ENCODE assay signal across 13 cellular contexts in genomic region chr5:140298183-140298601, GRCh38. TPM values are rescaled to one million over a fixed set of nuclear protein-coding genes. Genes with fewer than 3 reads are reported as not detected.
DNase-seq lines count a peak whose midpoint lies in the region; ATAC-seq and TF ChIP-seq lines count a peak whose summit lies in the region.
"Had no signal": no experiment of that assay in that cellular context is flagged by ENCODE, and none has a peak within 500 bp of the region (broad histone marks: within the 10 kb centered on the region; RNA-seq: fewer than 3 reads in every experiment).

No MANE protein-coding gene starts in this region.

- no peak for TF ChIP-seq EP300 in stomach (IDR thresholded peaks at IDR 0.05)

- no peak overlapping the region for H3K4me3 ChIP-seq in stomach

- H3K9me3 Mint-ChIP-seq in activated CD4-positive, alpha-beta T cell treated with anti-CD3 and anti-CD28 coated beads for 36 hours (ENCODE audit: low read depth), result no peaks in the 10 kb centered on the region
- H3K9me3 Mint-ChIP-seq: activated T-cell treated with anti-CD3 and anti-CD28 coated beads, Interleukin-2, amount 50 U/mL, for 4 hours had no signal

- H3K4me1 Mint-ChIP-seq in activated CD4-positive, alpha-beta T cell treated with anti-CD3 and anti-CD28 coated beads for 36 hours, result peaks cover 61% of the 10 kb centered on the region
- H3K4me1 Mint-ChIP-seq in T-helper 17 cell, result peaks cover 40% of the 10 kb centered on the region

- intact Hi-C loops in activated CD4-positive, alpha-beta T cell treated with anti-CD3 and anti-CD28 coated beads for 36 hours (cut with DNase I, micrococcal nuclease), result loop anchor here in 1 of 2 experiments (1.0 kb wide), 1 partner anchor 47 kb away; no protein-coding TSS in a partner anchor
- intact Hi-C loops in stomach (cut with DNase I; ENCODE audit: low total_unique reads), result no loop called here

- ATAC-seq in activated CD4-positive, alpha-beta T cell treated with anti-CD3 and anti-CD28 coated beads for 36 hours, result peak; percentile 16
- no peak for ATAC-seq in T-helper 17 cell
- peak; percentile 45 for ATAC-seq in foreskin keratinocyte
- ATAC-seq in GM18867 (IDR thresholded peaks at IDR 0.05; ENCODE audit: unreplicated experiment), result no peak
- ATAC-seq: activated T-cell treated with anti-CD3 and anti-CD28 coated beads, Interleukin-2, amount 50 U/mL, for 4 hours; left colon had no signal

- no peaks in the 10 kb centered on the region for H3K27me3 ChIP-seq in foreskin keratinocyte
- no peaks in the 10 kb centered on the region for H3K27me3 ChIP-seq in stomach

- H3K4me3 Mint-ChIP-seq in activated CD4-positive, alpha-beta T cell treated with anti-CD3 and anti-CD28 coated beads for 36 hours, result no peak overlapping the region
- no peak overlapping the region for H3K4me3 Mint-ChIP-seq in T-helper 17 cell
- H3K4me3 Mint-ChIP-seq: activated T-cell treated with anti-CD3 and anti-CD28 coated beads, Interleukin-2, amount 50 U/mL, for 4 hours had no signal

- no peak for TF ChIP-seq CTCF in foreskin keratinocyte (conservative IDR thresholded peaks at IDR 0.05)
- TF ChIP-seq CTCF in stomach (IDR thresholded peaks at IDR 0.05), result no peak

- H3K27ac Mint-ChIP-seq in activated CD4-positive, alpha-beta T cell treated with anti-CD3 and anti-CD28 coated beads for 36 hours, result no peak overlapping the region
- H3K27ac Mint-ChIP-seq in T-helper 17 cell, result peak overlapping the region; percentile 1

- H3K36me3 Mint-ChIP-seq in activated CD4-positive, alpha-beta T cell treated with anti-CD3 and anti-CD28 coated beads for 36 hours (ENCODE audit: low read depth), result peaks cover 26% of the 10 kb centered on the region
- peaks cover 9% of the 10 kb centered on the region for H3K36me3 Mint-ChIP-seq in T-helper 17 cell (ENCODE audit: low read depth)

- POLR2A ChIA-PET in activated CD4-positive, alpha-beta T cell treated with anti-CD3 and anti-CD28 coated beads for 36 hours (lab: Charles Lee), result no interaction called here

- H3K4me1 ChIP-seq in foreskin keratinocyte, result peaks cover 34% of the 10 kb centered on the region
- peaks cover 19 to 94% (median 57%) of the 10 kb centered on the region in 4 donors for H3K4me1 ChIP-seq in stomach

- 56 to 76% (median 71%) methylated on average over 1 of the region's 1 CpG for WGBS in stomach, 5 donors

- CTCF ChIA-PET in activated CD4-positive, alpha-beta T cell treated with anti-CD3 and anti-CD28 coated beads for 36 hours (lab: Charles Lee), result interaction anchor here (0.9 to 1.9 kb wide), 5 partner anchors 27 to 58 kb away, joined by 3 to 11 read pairs (median 6); partner anchors contain the start of gene HBEGF

- H3K27ac ChIP-seq in foreskin keratinocyte (peak overlapping the region; percentile 52), stomach (peak overlapping the region in 3 of 5 donors; percentile 1 to 68 (median 1))
- H3K27ac ChIP-seq: 22Rv1 had no signal

- peaks cover 7 to 25% (median 15%) of the 10 kb centered on the region in 4 donors for H3K36me3 ChIP-seq in stomach

- no peak for DNase-seq in activated CD4-positive, alpha-beta T cell treated with anti-CD3 and anti-CD28 coated beads for 36 hours
- DNase-seq in activated CD4-positive, alpha-beta T cell treated with anti-CD3 and anti-CD28 coated beads for 48 hours, result no peak
- DNase-seq in T-helper 17 cell (no peak), foreskin keratinocyte (peak; percentile 59 to 87), stomach (no peak), GOT3 (lab: John Stamatoyannopoulos, UW) (no peak), NCI-H1417 treated with DMSO at 0.1 percent for 48 hours (lab: John Stamatoyannopoulos, UW) (no peak)
- DNase-seq: activated T-cell treated with anti-CD3 and anti-CD28 coated beads, Interleukin-2, amount 50 U/mL, for 4 hours; KG1; left colon; T-helper 9 cell had no signal

- TF ChIP-seq POLR2A in stomach (IDR thresholded peaks at IDR 0.05), result no peak

- H3K27me3 Mint-ChIP-seq in activated CD4-positive, alpha-beta T cell treated with anti-CD3 and anti-CD28 coated beads for 36 hours, result no peaks in the 10 kb centered on the region
- H3K27me3 Mint-ChIP-seq in T-helper 17 cell, result no peaks in the 10 kb centered on the region

- H3K9me3 ChIP-seq in T-helper 17 cell (ENCODE audit: control insufficient read depth, low read length, poor library complexity, severe bottlenecking), result no peaks in the 10 kb centered on the region
- no peaks in the 10 kb centered on the region for H3K9me3 ChIP-seq in stomach

RNA-seq across cellular contexts. Expression of gene PFDN1, which starts 4.7 kb away (rescaled TPM):
- total RNA-seq in activated CD4-positive, alpha-beta T cell treated with anti-CD3 and anti-CD28 coated beads for 36 hours, result 10 to 100 TPM; 52.6 to 63.2 TPM
- total RNA-seq in T-helper 17 cell (10 to 100 TPM; 33.4 to 35.2 TPM), foreskin keratinocyte (70.9 and 71.2 TPM in 2 replicates), stomach (100 to 1,000 TPM in 2 of 5 donors, 10 to 100 TPM in 3; 28.6 to 137 (median 52.1) TPM)
- polyA plus RNA-seq in foreskin keratinocyte (86.7 and 95.1 TPM in 2 replicates), stomach (10 to 100 TPM; 70.7 to 88.0 (median 77.8) TPM)

RNA-seq across cellular contexts. Expression of gene HBEGF, which starts 48.2 kb away (rescaled TPM):
- total RNA-seq in activated CD4-positive, alpha-beta T cell treated with anti-CD3 and anti-CD28 coated beads for 36 hours, result 10 to 100 TPM; 11.8 to 12.5 TPM
- total RNA-seq in T-helper 17 cell, result 1 to 10 TPM; 3.2 to 7.3 TPM
- 12.1 and 15.0 TPM in 2 replicates for total RNA-seq in foreskin keratinocyte
- polyA plus RNA-seq in foreskin keratinocyte, result 8.4 and 10.2 TPM in 2 replicates
- 10 to 100 TPM in 3 of 5 donors, 1 to 10 TPM in 2; 1.2 to 39.8 (median 27.7) TPM for total RNA-seq in stomach
- 10 to 100 TPM in 2 of 3 donors, 1 to 10 TPM in 1; 8.5 to 15.0 (median 11.8) TPM for polyA plus RNA-seq in stomach

Comparison
In these comparisons a context has a peak if more than half of its experiments do, and no peak if none do; other contexts are left out.
1. ATAC-seq: peak in activated CD4-positive, alpha-beta T cell treated with anti-CD3 and anti-CD28 coated beads for 36 hours (single experiment) and foreskin keratinocyte (single experiment); none in T-helper 17 cell (single experiment) and GM18867 (single experiment).
2. DNase-seq: peak in foreskin keratinocyte (2 of 2); none in activated CD4-positive, alpha-beta T cell treated with anti-CD3 and anti-CD28 coated beads for 36 hours (single experiment), activated CD4-positive, alpha-beta T cell treated with anti-CD3 and anti-CD28 coated beads for 48 hours (single experiment), T-helper 17 cell (0 of 3), stomach (single experiment), GOT3 (single experiment) and NCI-H1417 treated with DMSO at 0.1 percent for 48 hours (single experiment).